ENCODE assay signal across 23 cellular contexts in genomic region chr3:171851685-171852084, GRCh38. TPM values are rescaled to one million over a fixed set of nuclear protein-coding genes. Genes with fewer than 3 reads are reported as not detected.
DNase-seq lines count a peak whose midpoint lies in the region; ATAC-seq, FAIRE-seq and TF ChIP-seq lines count a peak whose summit lies in the region.
"Had no signal": no experiment of that assay in that cellular context is flagged by ENCODE, and none has a peak within 500 bp of the region (broad histone marks: within the 10 kb centered on the region; RNA-seq: fewer than 3 reads in every experiment).

No MANE protein-coding gene starts in this region.

- H3K27me3 ChIP-seq in K562 (ENCODE audit: control insufficient read depth in 2 of 2, insufficient read depth in 2 of 2, low read length in 2 of 2) = no peaks in the 10 kb centered on the region; a peak in 1 of 5 replicates
- H3K27me3 ChIP-seq: colonic mucosa, stomach had no signal

- no TSS peak for BruUV-seq in K562 (replicated peaks; lab: Mats Ljungman, UMichigan)

- peaks cover 6% of the 10 kb centered on the region in 2 experiments; a peak in 3 of 5 replicates for H3K4me1 ChIP-seq in K562 (replicated peaks in 1 of 2; ENCODE audit: control insufficient read depth in 2 of 2, insufficient read depth in 2 of 2, low read length in 2 of 2)
- H3K4me1 ChIP-seq: colonic mucosa had no signal

- no peaks in the 10 kb centered on the region for H4K20me1 ChIP-seq in K562 (replicated peaks; ENCODE audit: control insufficient read depth, insufficient read depth, low read length)

- no peaks in the 10 kb centered on the region for H3K79me2 ChIP-seq in K562 (ENCODE audit: control insufficient read depth, insufficient read depth, low read length)

- H3K4me3 Mint-ChIP-seq in T-cell = no peak overlapping the region
- H3K4me3 Mint-ChIP-seq: nephron had no signal

- peaks cover 5% of the 10 kb centered on the region for H3K9me3 ChIP-seq in K562 (replicated peaks; ENCODE audit: control insufficient read depth, insufficient read depth, low read depth, low read length)
- H3K9me3 ChIP-seq: colonic mucosa had no signal

- intact Hi-C loops in K562 (cut with micrococcal nuclease) = no loop called here

- CTCF ChIA-PET in K562 (lab: Yijun Ruan, JAX; ENCODE audit: low intra/inter-chr PET ratio) = no interaction called here
- CTCF ChIA-PET in T-cell (lab: Charles Lee) = interaction anchor here in 1 of 2 donors (0.5 kb wide), 1 partner anchor 608 kb away, joined by 5 read pairs; no protein-coding TSS in a partner anchor

- H3K36me3 Mint-ChIP-seq in T-cell = no peaks in the 10 kb centered on the region

- TF ChIP-seq EP300 in K562 (IDR thresholded peaks at IDR 0.05; ENCODE audit: low read length) = peak; percentile 30; the same call in 1 of the 2 replicates

- FAIRE-seq in K562 (lab: Jason Lieb, UNC) = no peak
- FAIRE-seq: A204.1, HTR-8/SVneo, urothelium cell line had no signal

- H3K9me3 Mint-ChIP-seq in T-cell = peaks cover 0 to 10% (median 0%) of the 10 kb centered on the region in 3 donors

- in situ Hi-C loops in K562 (cut with MboI) = no loop called here

- no peak overlapping the region for H3K4me3 ChIP-seq in K562
- H3K4me3 ChIP-seq: colonic mucosa, HAP-1, stomach had no signal

- DNase-seq in A172 (ENCODE audit: low spot score) (peak; percentile 97), LoVo (ENCODE audit: low spot score) (peak; percentile 87), K562 (ENCODE audit: extremely low read depth in 1 of 4, low spot score in 3 of 4) (peak in 1 of 4 experiments; percentile 45), iris pigment epithelial cell (ENCODE audit: low read depth) (peak; percentile 82), T-cell (no peak), NAMALWA (ENCODE audit: low spot score) (no peak), HuH-7.5 (ENCODE audit: low spot score) (no peak), NCI-H2196 treated with DMSO at 0.1 percent for 48 hours (lab: John Stamatoyannopoulos, UW; ENCODE audit: unreplicated experiment) (no peak)
- DNase-seq: activated naive CD4-positive, alpha-beta T cell; anterior cingulate cortex; colonic mucosa; DMS53; mesendoderm; NCI-H774; stomach had no signal

- no peak overlapping the region for H3K9ac ChIP-seq in K562 (ENCODE audit: insufficient read depth in 1 of 2, low read depth in 2 of 2, low read length in 2 of 2)

- 15% methylated on average over 5 of the region's 5 CpGs for WGBS in K562 (ENCODE audit: insufficient coverage, low coverage, missing lambda C conversion rate)

- no peak overlapping the region for H3K27ac ChIP-seq in K562 (ENCODE audit: extremely low read depth, low read depth, low read length)
- H3K27ac ChIP-seq: colonic mucosa, RWPE1, stomach had no signal

- H3K4me2 ChIP-seq in K562 (ENCODE audit: insufficient read depth, low read length) = no peak overlapping the region

- no peak for TF ChIP-seq RAD21 in K562 (CRISPR knock-in tag; conservative IDR thresholded peaks at IDR 0.05 in 1 of 2, IDR thresholded peaks at IDR 0.05 in 1 of 2)

- TF ChIP-seq POLR2A in K562 (conservative IDR thresholded peaks at IDR 0.05) = no peak

- peaks cover 3% of the 10 kb centered on the region in 3 donors for H3K4me1 Mint-ChIP-seq in T-cell

- peaks cover 11 to 16% of the 10 kb centered on the region in 2 donors for H3K27me3 Mint-ChIP-seq in T-cell

- no peaks in the 10 kb centered on the region for H3K36me3 ChIP-seq in K562 (ENCODE audit: control insufficient read depth, insufficient read depth, low read length)
- H3K36me3 ChIP-seq: colonic mucosa, HAP-1, stomach had no signal

- POLR2A ChIA-PET in K562 (lab: Yijun Ruan, JAX) = no interaction called here
- POLR2A ChIA-PET in T-cell (lab: Charles Lee) = no interaction called here

- no peaks in the 10 kb centered on the region for H3K9me1 ChIP-seq in K562 (ENCODE audit: control insufficient read depth, insufficient read depth, low read length)

- no peak for TF ChIP-seq CTCF in K562 (IDR thresholded peaks at IDR 0.05 in 2 of 3, conservative IDR thresholded peaks at IDR 0.05 in 1 of 3; ENCODE audit: insufficient read depth in 2 of 3, low read depth in 1 of 3, low read length in 3 of 3)

- H2AFZ ChIP-seq in K562 (ENCODE audit: low read depth, low read length) = no peak overlapping the region

- H3K27ac Mint-ChIP-seq in T-cell = no peak overlapping the region

- ATAC-seq in K562 (no peak), T-cell (replicated peaks in 1 of 4) (no peak)

TF ChIP-seq in K562, 482 proteins besides CTCF, POLR2A, EP300 and RAD21 (continues in another document):
- TF ChIP-seq SMARCA5 (IDR thresholded peaks at IDR 0.05) = no peak
- no peak for TF ChIP-seq ZNF764 (CRISPR knock-in tag; IDR thresholded peaks at IDR 0.05; ENCODE audit: low read depth)
- TF ChIP-seq, protein P1, sequence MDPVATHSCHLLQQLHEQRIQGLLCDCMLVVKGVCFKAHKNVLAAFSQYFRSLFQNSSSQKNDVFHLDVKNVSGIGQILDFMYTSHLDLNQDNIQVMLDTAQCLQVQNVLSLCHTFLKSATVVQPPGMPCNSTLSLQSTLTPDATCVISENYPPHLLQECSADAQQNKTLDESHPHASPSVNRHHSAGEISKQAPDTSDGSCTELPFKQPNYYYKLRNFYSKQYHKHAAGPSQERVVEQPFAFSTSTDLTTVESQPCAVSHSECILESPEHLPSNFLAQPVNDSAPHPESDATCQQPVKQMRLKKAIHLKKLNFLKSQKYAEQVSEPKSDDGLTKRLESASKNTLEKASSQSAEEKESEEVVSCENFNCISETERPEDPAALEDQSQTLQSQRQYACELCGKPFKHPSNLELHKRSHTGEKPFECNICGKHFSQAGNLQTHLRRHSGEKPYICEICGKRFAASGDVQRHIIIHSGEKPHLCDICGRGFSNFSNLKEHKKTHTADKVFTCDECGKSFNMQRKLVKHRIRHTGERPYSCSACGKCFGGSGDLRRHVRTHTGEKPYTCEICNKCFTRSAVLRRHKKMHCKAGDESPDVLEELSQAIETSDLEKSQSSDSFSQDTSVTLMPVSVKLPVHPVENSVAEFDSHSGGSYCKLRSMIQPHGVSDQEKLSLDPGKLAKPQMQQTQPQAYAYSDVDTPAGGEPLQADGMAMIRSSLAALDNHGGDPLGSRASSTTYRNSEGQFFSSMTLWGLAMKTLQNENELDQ (CRISPR knock-in tag; IDR thresholded peaks at IDR 0.05; ENCODE audit: borderline replicate concordance) = no peak
- TF ChIP-seq PKNOX1 (IDR thresholded peaks at IDR 0.05) = peak; percentile 77
- no peak for TF ChIP-seq NFYB (IDR thresholded peaks at IDR 0.05; ENCODE audit: extremely low read depth, insufficient read length)
- peak; percentile 72; the same call in 1 of the 2 replicates for TF ChIP-seq NFATC3 (IDR thresholded peaks at IDR 0.05)
- no peak for TF ChIP-seq GABPB1 (CRISPR knock-in tag; IDR thresholded peaks at IDR 0.05)
- no peak for TF ChIP-seq PHB2 (IDR thresholded peaks at IDR 0.05; ENCODE audit: low read depth)
- 0 out of 2 replicates have a peak, but pooled peaks have one; percentile 10 for TF ChIP-seq C11orf30 (IDR thresholded peaks at IDR 0.05; ENCODE audit: low read depth)

RNA-seq across cellular contexts. Expression of gene TMEM212, which starts 8.5 kb away (rescaled TPM):
- not detected in 2 replicates for total RNA-seq in A172 (2014; rRNA removed; shearing (Covaris generic))
- total RNA-seq in K562 (2011; cell fraction: chromatin; rRNA removed; ENCODE audit: low replicate concordance) = not detected in 2 replicates
- not detected in 2 replicates for total RNA-seq in K562 (2011; cell fraction: nucleolus; rRNA removed)
- not detected in 2 replicates for total RNA-seq in K562 (2011; cell fraction: nucleoplasm; rRNA removed)
- not detected in 2 replicates for total RNA-seq in K562 (2014; rRNA removed)
- not detected in 2 replicates for total RNA-seq in K562 (2014; rRNA removed; fragmentation: Illumina TruSeq; extraction: Trizol)
- not detected in 2 replicates for total RNA-seq in K562 (2015; rRNA removed; fragmentation: Illumina TruSeq; extraction: Trizol)
- total RNA-seq in K562 (2021) = not detected in 2 replicates
- not detected in 2 replicates for polyA plus RNA-seq in K562 (2011; rRNA removed)
- polyA plus RNA-seq in K562 (2011; cell fraction: cytosol; rRNA removed) = not detected in 2 replicates
- not detected in 2 replicates for polyA plus RNA-seq in K562 (2011; cell fraction: nucleus; rRNA removed)
- polyA plus RNA-seq in K562 (2012) = not detected in 2 replicates
- polyA plus RNA-seq in K562 (2014; fragmentation: Illumina TruSeq; extraction: Trizol) = not detected in 2 replicates
- not detected for polyA plus RNA-seq in K562 (2014; fragmentation: Nextera tagmentation; extraction: Ambion mirVana)
- polyA plus RNA-seq in K562 (2014; rRNA removed) = not detected in 2 replicates
- not detected in 2 replicates for polyA minus RNA-seq in K562 (2011; rRNA and poly(A)+ RNA removed)
- not detected in 2 replicates for polyA minus RNA-seq in K562 (2011; cell fraction: cytosol; rRNA and poly(A)+ RNA removed)
- polyA minus RNA-seq in K562 (2011; cell fraction: nucleus; rRNA and poly(A)+ RNA removed) = not detected in 2 replicates
- not detected for total RNA-seq in T-cell
- total RNA-seq: colonic mucosa, MCF 10A, renal cortical epithelial cell, stomach had no signal
- polyA plus RNA-seq: stomach had no signal

RNA-seq across cellular contexts. Expression of gene PLD1, which starts 41.4 kb away (rescaled TPM):
- 11.0 and 15.9 TPM in 2 replicates for total RNA-seq in A172 (2014; rRNA removed; shearing (Covaris generic))
- total RNA-seq in K562 (2011; cell fraction: chromatin; rRNA removed; ENCODE audit: low replicate concordance) = 32.1 and 98.0 TPM in 2 replicates
- total RNA-seq in K562 (2011; cell fraction: nucleolus; rRNA removed) = 14.3 and 46.8 TPM in 2 replicates
- 49.3 and 80.7 TPM in 2 replicates for total RNA-seq in K562 (2011; cell fraction: nucleoplasm; rRNA removed)
- total RNA-seq in K562 (2014; rRNA removed) (8.4 and 11.6 TPM in 2 replicates), K562 (2014; rRNA removed; fragmentation: Illumina TruSeq; extraction: Trizol) (18.7 and 22.5 TPM in 2 replicates), K562 (2015; rRNA removed; fragmentation: Illumina TruSeq; extraction: Trizol) (16.6 and 17.7 TPM in 2 replicates), K562 (2021) (20.0 and 28.8 TPM in 2 replicates), T-cell (1 to 10 TPM; 1.8 to 3.9 (median 3.2) TPM)
- polyA plus RNA-seq in K562 (2011; rRNA removed) (11.7 and 17.9 TPM in 2 replicates), K562 (2014; fragmentation: Illumina TruSeq; extraction: Trizol) (18.6 TPM in 2 replicates), K562 (2014; fragmentation: Nextera tagmentation; extraction: Ambion mirVana) (10 to 100 TPM; 25.3 to 26.1 TPM), K562 (2014; rRNA removed) (11.4 and 16.3 TPM in 2 replicates)
- 5.8 and 10.9 TPM in 2 replicates for polyA plus RNA-seq in K562 (2011; cell fraction: cytosol; rRNA removed)
- polyA plus RNA-seq in K562 (2011; cell fraction: nucleus; rRNA removed) = 15.4 and 17.7 TPM in 2 replicates
- polyA plus RNA-seq in K562 (2012) = 14.2 and 49.0 TPM in 2 replicates
- 27.6 and 30.9 TPM in 2 replicates for polyA minus RNA-seq in K562 (2011; rRNA and poly(A)+ RNA removed)
- polyA minus RNA-seq in K562 (2011; cell fraction: cytosol; rRNA and poly(A)+ RNA removed) = 7.2 and 8.4 TPM in 2 replicates
- polyA minus RNA-seq in K562 (2011; cell fraction: nucleus; rRNA and poly(A)+ RNA removed) = 15.3 and 32.3 TPM in 2 replicates

Comparison
In these comparisons a context has a peak if more than half of its experiments do, and no peak if none do; other contexts are left out.
1. DNase-seq: peak in A172 (single experiment), LoVo (single experiment) and iris pigment epithelial cell (single experiment); none in T-cell (0 of 34), NAMALWA (single experiment), HuH-7.5 (single experiment) and NCI-H2196 treated with DMSO at 0.1 percent for 48 hours (single experiment).